17 cellular contexts compared by ENCODE assay signal in the genomic region with DNA sequence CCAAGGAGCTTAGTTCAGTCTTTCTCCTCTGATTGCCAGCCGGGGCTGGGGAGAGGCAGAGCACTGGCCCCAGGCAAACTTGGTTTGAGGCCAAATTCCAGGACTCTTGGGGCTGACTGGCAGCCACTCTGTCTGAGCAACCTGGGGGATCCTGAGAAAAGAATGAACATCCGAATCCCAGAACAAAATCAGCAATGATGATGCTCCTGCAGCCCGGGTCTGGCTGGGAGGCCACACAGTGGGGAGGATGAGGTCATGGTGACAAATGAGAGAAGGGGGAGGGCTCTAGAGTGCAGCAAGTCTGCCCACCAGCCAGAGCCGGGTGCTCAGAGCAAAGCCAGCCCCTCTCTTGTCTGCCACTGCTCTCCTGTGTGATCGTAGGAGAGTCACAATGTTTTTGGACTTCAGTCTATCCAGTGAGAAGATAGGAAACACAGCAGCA.
DNase-seq lines count a peak whose midpoint lies in the region; ATAC-seq and TF ChIP-seq lines count a peak whose summit lies in the region.
"Had no signal": no experiment of that assay in that cellular context is flagged by ENCODE, and none has a peak within 500 bp of the region (broad histone marks: within the 10 kb centered on the region; RNA-seq: fewer than 3 reads in every experiment).

No MANE protein-coding gene starts in this region.

- TF ChIP-seq CTCF in A673 (conservative IDR thresholded peaks at IDR 0.05; ENCODE audit: low read depth, low read length), result no peak
- TF ChIP-seq CTCF in astrocyte of the cerebellum (IDR thresholded peaks at IDR 0.05; ENCODE audit: low read depth, low read length, missing control alignments), result no peak

- no peak overlapping the region for H3K27ac Mint-ChIP-seq in activated CD8-positive, alpha-beta memory T cell treated with anti-CD3 and anti-CD28 coated beads, Interleukin-2, amount 10 ng/mL, durations not matched to agents 7 days and 5 days
- H3K27ac Mint-ChIP-seq: nephron; stimulated activated memory B cell treated with anti-CD40 and anti-IgM and Interleukin-4, amounts not matched to agents 10 μg/mL and 1 μg/mL and 100 μg/mL, for 72 hours had no signal

- H3K9me3 ChIP-seq in A673 (ENCODE audit: low read depth, low read length, poor library complexity, severe bottlenecking), result no peaks in the 10 kb centered on the region
- H3K9me3 ChIP-seq: upper lobe of right lung had no signal

- no peaks in the 10 kb centered on the region for H3K27me3 Mint-ChIP-seq in activated CD8-positive, alpha-beta memory T cell treated with anti-CD3 and anti-CD28 coated beads, Interleukin-2, amount 10 ng/mL, durations not matched to agents 7 days and 5 days

- peaks cover 63% of the 10 kb centered on the region for H3K27me3 ChIP-seq in A673 (replicated peaks; ENCODE audit: insufficient read depth, low read depth, low read length, poor library complexity)

- no peaks in the 10 kb centered on the region for H3K4me1 Mint-ChIP-seq in activated CD8-positive, alpha-beta memory T cell treated with anti-CD3 and anti-CD28 coated beads, Interleukin-2, amount 10 ng/mL, durations not matched to agents 7 days and 5 days
- H3K4me1 Mint-ChIP-seq: nephron; stimulated activated memory B cell treated with anti-CD40 and anti-IgM and Interleukin-4, amounts not matched to agents 10 μg/mL and 1 μg/mL and 100 μg/mL, for 72 hours had no signal

- ATAC-seq in HG03565 (IDR thresholded peaks at IDR 0.05; ENCODE audit: unreplicated experiment) (no peak), HG02970 (IDR thresholded peaks at IDR 0.05; ENCODE audit: low FRiP score, unreplicated experiment) (no peak)
- ATAC-seq in activated CD8-positive, alpha-beta memory T cell treated with anti-CD3 and anti-CD28 coated beads, Interleukin-2, amount 10 ng/mL, durations not matched to agents 7 days and 5 days, result no peak
- ATAC-seq: Right ventricle myocardium inferior; stimulated activated memory B cell treated with anti-CD40 and anti-IgM and Interleukin-4, amounts not matched to agents 10 μg/mL and 1 μg/mL and 100 μg/mL, for 72 hours; upper lobe of right lung had no signal

- POLR2A ChIA-PET in A673 (lab: Charles Lee; ENCODE audit: low non-redundant PET), result no interaction called here

- no peak overlapping the region for H3K4me3 Mint-ChIP-seq in activated CD8-positive, alpha-beta memory T cell treated with anti-CD3 and anti-CD28 coated beads, Interleukin-2, amount 10 ng/mL, durations not matched to agents 7 days and 5 days
- H3K4me3 Mint-ChIP-seq: nephron; stimulated activated memory B cell treated with anti-CD40 and anti-IgM and Interleukin-4, amounts not matched to agents 10 μg/mL and 1 μg/mL and 100 μg/mL, for 72 hours had no signal

- H3K4me3 ChIP-seq in A673 (ENCODE audit: low read depth, low read length, poor library complexity, severe bottlenecking) (no peak overlapping the region), astrocyte of the cerebellum (ENCODE audit: low read depth, low read length) (no peak overlapping the region)
- H3K4me3 ChIP-seq: upper lobe of right lung had no signal

- no peak overlapping the region for H3K27ac ChIP-seq in A673 (ENCODE audit: low read depth, low read length, poor library complexity, severe bottlenecking)
- H3K27ac ChIP-seq: upper lobe of right lung had no signal

- CTCF ChIA-PET in A673 (lab: Charles Lee), result interaction anchor here (1.3 kb wide), 1 partner anchor 12 kb away, joined by 3 read pairs; no protein-coding TSS in a partner anchor
- CTCF ChIA-PET in activated CD8-positive, alpha-beta memory T cell treated with anti-CD3 and anti-CD28 coated beads, Interleukin-2, amount 10 ng/mL, durations not matched to agents 7 days and 5 days (lab: Charles Lee), result no interaction called here

- intact Hi-C loops in A673 (cut with micrococcal nuclease; ENCODE audit: unreplicated experiment), result no loop called here

- H3K36me3 ChIP-seq in A673 (ENCODE audit: insufficient read depth, low read length, poor library complexity, severe bottlenecking), result no peaks in the 10 kb centered on the region
- H3K36me3 ChIP-seq: upper lobe of right lung had no signal

- peaks cover 2% of the 10 kb centered on the region for H3K4me1 ChIP-seq in A673 (ENCODE audit: insufficient read depth, low read length, poor library complexity, severe bottlenecking)
- H3K4me1 ChIP-seq: upper lobe of right lung had no signal

- BruUV-seq in A673 (replicated peaks; lab: Mats Ljungman, UMichigan), result no TSS peak

- DNase-seq in A673 (ENCODE audit: low spot score), result peak; percentile 56
- DNase-seq in HT1080 (ENCODE audit: low read depth), result peak; percentile 68
- peak; percentile 62 for DNase-seq in astrocyte of the cerebellum (ENCODE audit: low read depth)
- peak; percentile 10 for DNase-seq in medulla oblongata (ENCODE audit: extremely low spot score)
- no peak for DNase-seq in ACHN
- no peak for DNase-seq in activated CD8-positive, alpha-beta memory T cell treated with anti-CD3 and anti-CD28 coated beads, Interleukin-2, amount 10 ng/mL, durations not matched to agents 7 days and 5 days
- DNase-seq: activated CD4-positive, alpha-beta T cell treated with anti-CD3 and anti-CD28 coated beads for 4 hours; activated T-cell treated with anti-CD3 and anti-CD28 coated beads, Interleukin-2, amount 50 U/mL, for 1 hour; erythroblast; NCI-H2029; NCI-H82; upper lobe of right lung had no signal

- H3K9me3 Mint-ChIP-seq in activated CD8-positive, alpha-beta memory T cell treated with anti-CD3 and anti-CD28 coated beads, Interleukin-2, amount 10 ng/mL, durations not matched to agents 7 days and 5 days (ENCODE audit: low read depth), result no peaks in the 10 kb centered on the region
- H3K9me3 Mint-ChIP-seq: nephron; stimulated activated memory B cell treated with anti-CD40 and anti-IgM and Interleukin-4, amounts not matched to agents 10 μg/mL and 1 μg/mL and 100 μg/mL, for 72 hours had no signal

- in situ Hi-C loops in astrocyte of the cerebellum (cut with HindIII; ENCODE audit: low sequenced_read_pairs) (no loop called here), ACHN (cut with HindIII; ENCODE audit: low pct_ligation_motif_present, low pct_unique_long_range_greater_than_20kb, low sequenced_read_pairs) (no loop called here)

- no peaks in the 10 kb centered on the region for H3K36me3 Mint-ChIP-seq in activated CD8-positive, alpha-beta memory T cell treated with anti-CD3 and anti-CD28 coated beads, Interleukin-2, amount 10 ng/mL, durations not matched to agents 7 days and 5 days
- H3K36me3 Mint-ChIP-seq: stimulated activated memory B cell treated with anti-CD40 and anti-IgM and Interleukin-4, amounts not matched to agents 10 μg/mL and 1 μg/mL and 100 μg/mL, for 72 hours had no signal

Comparison
In these comparisons a context has a peak if more than half of its experiments do, and no peak if none do; other contexts are left out.
1. DNase-seq: peak in A673 (single experiment), HT1080 (single experiment), astrocyte of the cerebellum (single experiment) and medulla oblongata (single experiment); none in ACHN (single experiment) and activated CD8-positive, alpha-beta memory T cell treated with anti-CD3 and anti-CD28 coated beads, Interleukin-2, amount 10 ng/mL, durations not matched to agents 7 days and 5 days (single experiment).